16 cellular contexts compared by ENCODE assay signal in genomic region chr16:852451-853185, GRCh38. TPM values are rescaled to one million over a fixed set of nuclear protein-coding genes. Genes with fewer than 3 reads are reported as not detected.
DNase-seq lines count a peak whose midpoint lies in the region; ATAC-seq and TF ChIP-seq lines count a peak whose summit lies in the region.
"Had no signal": no experiment of that assay in that cellular context is flagged by ENCODE, and none has a peak within 500 bp of the region (broad histone marks: within the 10 kb centered on the region; RNA-seq: fewer than 3 reads in every experiment).

No MANE protein-coding gene starts in this region.

- no peaks in the 10 kb centered on the region for H3K79me2 ChIP-seq in osteoblast (ENCODE audit: insufficient read depth, low read length)

- peak; percentile 11 to 53 (median 49) for DNase-seq in right cardiac atrium
- no peak for DNase-seq in cardiac septum (ENCODE audit: low spot score)
- DNase-seq in hypothalamus (lab: John Stamatoyannopoulos, UW), result peak in 44 of 51 donors; percentile 7 to 83 (median 58)
- DNase-seq in osteoblast (ENCODE audit: insufficient read length, low spot score, missing footprints), result peak; percentile 88
- no peak for DNase-seq in MG63
- no peak for DNase-seq in ureter (ENCODE audit: low spot score)
- DNase-seq in NCI-H82 (lab: John Stamatoyannopoulos, UW), result no peak
- DNase-seq: DMS53; H7; NCI-H1436; NCI-H2081; NCI-H2227 treated with DMSO at 0.1 percent for 48 hours; NCI-H524 treated with DMSO at 0.1 percent for 48 hours; NK-92 treated with Interleukin-12 subunit alpha and Interleukin-12 subunit beta, amount 100 ng/mL, for 24 hours had no signal

- H4K20me1 ChIP-seq in osteoblast (ENCODE audit: insufficient read depth, low read length), result no peaks in the 10 kb centered on the region

- no peak overlapping the region for H3K4me3 ChIP-seq in right cardiac atrium (ENCODE audit: low read length)
- no peak overlapping the region for H3K4me3 ChIP-seq in osteoblast (ENCODE audit: insufficient read depth, low read length)
- no peak overlapping the region for H3K4me3 ChIP-seq in MG63

- 89% methylated on average over 32 of the region's 32 CpGs for WGBS in right cardiac atrium

- H3K4me2 ChIP-seq in osteoblast (ENCODE audit: insufficient read depth, low read length), result no peak overlapping the region

- H3K4me1 ChIP-seq in right cardiac atrium (ENCODE audit: control insufficient read depth, insufficient read depth, low read length), result no peaks in the 10 kb centered on the region
- H3K4me1 ChIP-seq in osteoblast (ENCODE audit: insufficient read depth, low read length), result no peaks in the 10 kb centered on the region

- ATAC-seq in right cardiac atrium (peak in 1 of 2 donors; percentile 18), HG03175 (IDR thresholded peaks at IDR 0.05; ENCODE audit: unreplicated experiment) (no peak)

- intact Hi-C loops in right cardiac atrium (cut with DNase I) (no loop called here), cardiac septum (cut with DNase I) (no loop called here)

- no peak for TF ChIP-seq CTCF in osteoblast (IDR thresholded peaks at IDR 0.05; ENCODE audit: extremely low read depth, low read depth, low read length)

- H3K36me3 ChIP-seq in osteoblast (ENCODE audit: insufficient read depth, low read length), result no peaks in the 10 kb centered on the region
- no peaks in the 10 kb centered on the region for H3K36me3 ChIP-seq in MG63

- H3K27ac ChIP-seq in right cardiac atrium (ENCODE audit: low read length) (no peak overlapping the region), osteoblast (ENCODE audit: low read depth, low read length) (no peak overlapping the region)
- H3K27ac ChIP-seq: RWPE1 had no signal

- H3K9me3 ChIP-seq in right cardiac atrium (ENCODE audit: control insufficient read depth, low read length) (no peaks in the 10 kb centered on the region), osteoblast (ENCODE audit: low read depth, low read length) (peaks cover 10% of the 10 kb centered on the region), MG63 (peaks cover 14% of the 10 kb centered on the region)

- H3K27me3 ChIP-seq in right cardiac atrium (ENCODE audit: control insufficient read depth, insufficient read depth) (no peaks in the 10 kb centered on the region), osteoblast (ENCODE audit: insufficient read depth, low read length) (no peaks in the 10 kb centered on the region), MG63 (no peaks in the 10 kb centered on the region)

- H2AFZ ChIP-seq in osteoblast (ENCODE audit: low read length), result no peak overlapping the region

RNA-seq across cellular contexts. Expression of gene GNG13, which starts 52.1 kb away (rescaled TPM):
- not detected for total RNA-seq in right cardiac atrium
- not detected for polyA plus RNA-seq in right cardiac atrium
- not detected for total RNA-seq in cardiac septum
- total RNA-seq in osteoblast, result not detected in 2 replicates
- total RNA-seq in MG63 (2014; rRNA removed; shearing (Covaris generic); ENCODE audit: low replicate concordance), result not detected in 2 replicates
- 0.52 TPM for total RNA-seq in ureter
- total RNA-seq: H7 had no signal

Comparison
In these comparisons a context has a peak if more than half of its experiments do, and no peak if none do; other contexts are left out.
1. DNase-seq: peak in right cardiac atrium (3 of 3), hypothalamus (44 of 51) and osteoblast (single experiment); none in cardiac septum (single experiment), MG63 (single experiment), ureter (single experiment) and NCI-H82 (single experiment).